In genomic region chr17:60303406-60304099, GRCh38 we compare ENCODE assay signal across 1 cellular context.
TF ChIP-seq lines count a peak whose summit lies in the region.

No MANE protein-coding gene starts in this region.

TF ChIP-seq in GM23338, 12 proteins besides CTCF, POLR2A, EP300 and RAD21:
- TF ChIP-seq ZNF462 (CRISPR knock-in tag; IDR thresholded peaks at IDR 0.05) (no peak), POLR2AphosphoS5 (IDR thresholded peaks at IDR 0.05; ENCODE audit: low read depth) (no peak), ZNF331 (CRISPR knock-in tag; IDR thresholded peaks at IDR 0.05; ENCODE audit: low read depth) (no peak), REST (IDR thresholded peaks at IDR 0.05; ENCODE audit: unreplicated experiment) (no peak), EZH2phosphoT487 (IDR thresholded peaks at IDR 0.05; ENCODE audit: unreplicated experiment) (no peak), EZH2 (IDR thresholded peaks at IDR 0.05; ENCODE audit: low read depth, unreplicated experiment) (no peak), STAT1 (IDR thresholded peaks at IDR 0.05; ENCODE audit: unreplicated experiment) (no peak), ZNF114 (CRISPR knock-in tag; IDR thresholded peaks at IDR 0.05) (no peak), JUNB (IDR thresholded peaks at IDR 0.05; ENCODE audit: unreplicated experiment) (no peak), NANOG (IDR thresholded peaks at IDR 0.05; ENCODE audit: borderline replicate concordance) (no peak), CREB1 (CRISPR knock-in tag; IDR thresholded peaks at IDR 0.05; ENCODE audit: low read depth) (no peak)
- TF ChIP-seq, protein P1, sequence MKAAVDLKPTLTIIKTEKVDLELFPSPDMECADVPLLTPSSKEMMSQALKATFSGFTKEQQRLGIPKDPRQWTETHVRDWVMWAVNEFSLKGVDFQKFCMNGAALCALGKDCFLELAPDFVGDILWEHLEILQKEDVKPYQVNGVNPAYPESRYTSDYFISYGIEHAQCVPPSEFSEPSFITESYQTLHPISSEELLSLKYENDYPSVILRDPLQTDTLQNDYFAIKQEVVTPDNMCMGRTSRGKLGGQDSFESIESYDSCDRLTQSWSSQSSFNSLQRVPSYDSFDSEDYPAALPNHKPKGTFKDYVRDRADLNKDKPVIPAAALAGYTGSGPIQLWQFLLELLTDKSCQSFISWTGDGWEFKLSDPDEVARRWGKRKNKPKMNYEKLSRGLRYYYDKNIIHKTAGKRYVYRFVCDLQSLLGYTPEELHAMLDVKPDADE (IDR thresholded peaks at IDR 0.05): no peak
